ENCODE assay signal across 9 cellular contexts in the genomic region with DNA sequence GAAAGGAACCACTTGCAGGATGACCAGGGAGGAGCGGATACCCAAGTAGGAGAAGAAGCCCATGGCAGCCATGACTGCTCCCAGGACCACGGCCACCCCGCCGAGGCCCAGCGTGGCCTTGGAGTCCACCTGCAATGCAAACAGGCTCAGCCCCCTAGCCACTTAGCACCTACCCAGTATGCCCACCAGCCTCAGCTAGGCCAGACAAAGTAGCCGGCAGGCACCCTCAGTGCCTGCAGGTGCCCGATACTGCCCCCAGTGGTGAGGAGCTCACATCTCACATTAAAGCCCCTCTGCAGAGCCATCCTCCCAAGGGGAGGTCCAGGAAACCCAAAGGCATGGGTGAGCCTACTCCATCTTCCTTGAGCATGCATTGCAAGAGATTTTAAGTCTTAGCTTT. TPM values are rescaled to one million over a fixed set of nuclear protein-coding genes. Genes with fewer than 3 reads are reported as not detected.
DNase-seq lines count a peak whose midpoint lies in the region; ATAC-seq and TF ChIP-seq lines count a peak whose summit lies in the region.
"Had no signal": no experiment of that assay in that cellular context is flagged by ENCODE, and none has a peak within 500 bp of the region (broad histone marks: within the 10 kb centered on the region; RNA-seq: fewer than 3 reads in every experiment).

No MANE protein-coding gene starts in this region.

- BruUV-seq in Panc1 (replicated peaks; lab: Mats Ljungman, UMichigan): no TSS peak

- POLR2A ChIA-PET in Panc1 (lab: Charles Lee): no interaction called here

- no peaks in the 10 kb centered on the region for H3K36me3 Mint-ChIP-seq in activated T-cell treated with anti-CD3 and anti-CD28 coated beads, Interleukin-2, amount 50 U/mL, for 72 hours (ENCODE audit: insufficient read depth in 2 of 2)
- H3K36me3 Mint-ChIP-seq: activated naive CD8-positive, alpha-beta T cell had no signal

- no peak overlapping the region for H3K27ac Mint-ChIP-seq in activated T-cell treated with anti-CD3 and anti-CD28 coated beads, Interleukin-2, amount 50 U/mL, for 72 hours
- H3K27ac Mint-ChIP-seq: activated naive CD8-positive, alpha-beta T cell had no signal

- in situ Hi-C loops in Panc1 (cut with HindIII; ENCODE audit: low pct_unique_long_range_greater_than_20kb, low sequenced_read_pairs): no loop called here

- peak; percentile 57 for ATAC-seq in HG03280 (IDR thresholded peaks at IDR 0.05; ENCODE audit: unreplicated experiment)
- ATAC-seq in Panc1: peak; percentile 64; the same call in 1 of the 2 replicates
- peak; percentile 62 to 67 for ATAC-seq in activated T-cell treated with anti-CD3 and anti-CD28 coated beads, Interleukin-2, amount 50 U/mL, for 72 hours (replicated peaks in 1 of 2)
- no peak for ATAC-seq in GM21367 (IDR thresholded peaks at IDR 0.05; ENCODE audit: unreplicated experiment)

- no peak overlapping the region for H3K27ac ChIP-seq in Panc1 (ENCODE audit: low read length)

- DNase-seq in ELF-1 (ENCODE audit: low read depth, low spot score) (peak; percentile 71), Panc1 (ENCODE audit: low read depth, low spot score) (peak; percentile 18), hepatic stellate cell (ENCODE audit: low spot score) (peak; percentile 70), NCI-H446 treated with DMSO at 0.1 percent for 48 hours (lab: John Stamatoyannopoulos, UW) (no peak)
- DNase-seq in activated T-cell treated with anti-CD3 and anti-CD28 coated beads, Interleukin-2, amount 50 U/mL, for 72 hours: peak; percentile 58 to 65
- DNase-seq in stimulated activated CD4-positive, alpha-beta T cell treated with anti-CD3 and anti-CD28 coated beads, TNF-alpha, amount 100 ng/mL, for 24 hours (ENCODE audit: low read depth in 3 of 3): peak; percentile 10 to 45 (median 25)

- no peak; the same call in 1 of the 2 replicates for TF ChIP-seq CTCF in Panc1 (IDR thresholded peaks at IDR 0.05)

- H3K4me3 Mint-ChIP-seq in activated T-cell treated with anti-CD3 and anti-CD28 coated beads, Interleukin-2, amount 50 U/mL, for 72 hours: no peak overlapping the region
- H3K4me3 Mint-ChIP-seq: activated naive CD8-positive, alpha-beta T cell had no signal

- H3K9me3 ChIP-seq in Panc1 (ENCODE audit: control insufficient read depth, insufficient read depth, low read depth, low read length): no peaks in the 10 kb centered on the region

- no peaks in the 10 kb centered on the region for H3K4me1 Mint-ChIP-seq in activated T-cell treated with anti-CD3 and anti-CD28 coated beads, Interleukin-2, amount 50 U/mL, for 72 hours (ENCODE audit: low read depth)

- no peaks in the 10 kb centered on the region for H3K4me1 ChIP-seq in Panc1 (ENCODE audit: control insufficient read depth, insufficient read depth, low read length)

- H3K27me3 ChIP-seq in Panc1 (ENCODE audit: control insufficient read depth, insufficient read depth, low read length): no peaks in the 10 kb centered on the region

- no peaks in the 10 kb centered on the region for H3K27me3 Mint-ChIP-seq in activated T-cell treated with anti-CD3 and anti-CD28 coated beads, Interleukin-2, amount 50 U/mL, for 72 hours (ENCODE audit: low read depth)
- H3K27me3 Mint-ChIP-seq: activated naive CD8-positive, alpha-beta T cell had no signal

- CTCF ChIA-PET in Panc1 (lab: Charles Lee): interaction anchor here (0.5 to 1.0 kb wide), 5 partner anchors 12 to 465 kb away, joined by 3 to 20 read pairs (median 4); no protein-coding TSS in a partner anchor

- H3K9me3 Mint-ChIP-seq in activated T-cell treated with anti-CD3 and anti-CD28 coated beads, Interleukin-2, amount 50 U/mL, for 72 hours: no peaks in the 10 kb centered on the region

- H3K4me3 ChIP-seq in Panc1 (ENCODE audit: low read depth in 2 of 2, low read length in 2 of 2): no peak overlapping the region

- intact Hi-C loops in Panc1 (cut with micrococcal nuclease; ENCODE audit: unreplicated experiment): no loop called here

- H3K36me3 ChIP-seq in Panc1 (ENCODE audit: control insufficient read depth, insufficient read depth, low read length): no peaks in the 10 kb centered on the region

RNA-seq across cellular contexts. Expression of gene NPC1L1, which starts 6.6 kb away (rescaled TPM):
- total RNA-seq in Panc1 (2021; ENCODE audit: unreplicated experiment): not detected
- 0.11 TPM for polyA plus RNA-seq in Panc1 (2012; ENCODE audit: insufficient read length)
- total RNA-seq in activated T-cell treated with anti-CD3 and anti-CD28 coated beads, Interleukin-2, amount 50 U/mL, for 72 hours: under 1 TPM; 0.12 to 0.25 TPM

RNA-seq across cellular contexts. Expression of gene DDX56, which starts 39.2 kb away (rescaled TPM):
- total RNA-seq in Panc1 (2021; ENCODE audit: unreplicated experiment): 147 TPM
- polyA plus RNA-seq in Panc1 (2012; ENCODE audit: insufficient read length): 124 TPM
- 10 to 100 TPM; 59.9 to 72.3 TPM for total RNA-seq in activated T-cell treated with anti-CD3 and anti-CD28 coated beads, Interleukin-2, amount 50 U/mL, for 72 hours

RNA-seq across cellular contexts. Expression of gene NUDCD3, which starts 44.0 kb away (rescaled TPM):
- 117 TPM for total RNA-seq in Panc1 (2021; ENCODE audit: unreplicated experiment)
- 128 TPM for polyA plus RNA-seq in Panc1 (2012; ENCODE audit: insufficient read length)
- total RNA-seq in activated T-cell treated with anti-CD3 and anti-CD28 coated beads, Interleukin-2, amount 50 U/mL, for 72 hours: 100 to 1,000 TPM; 105 to 120 TPM

RNA-seq across cellular contexts. Expression of gene TMED4, which starts 47.5 kb away (rescaled TPM):
- total RNA-seq in Panc1 (2021; ENCODE audit: unreplicated experiment): 123 TPM
- 186 TPM for polyA plus RNA-seq in Panc1 (2012; ENCODE audit: insufficient read length)
- total RNA-seq in activated T-cell treated with anti-CD3 and anti-CD28 coated beads, Interleukin-2, amount 50 U/mL, for 72 hours: 10 to 100 TPM; 73.6 to 79.8 TPM
